ENCODE assay signal across 10 cellular contexts in genomic region chr14:68549966-68550705, GRCh38.
DNase-seq lines count a peak whose midpoint lies in the region; ATAC-seq and TF ChIP-seq lines count a peak whose summit lies in the region.
"Had no signal": no experiment of that assay in that cellular context is flagged by ENCODE, and none has a peak within 500 bp of the region (broad histone marks: within the 10 kb centered on the region; RNA-seq: fewer than 3 reads in every experiment).

No MANE protein-coding gene starts in this region.

- H2AFZ ChIP-seq in neural progenitor cell (replicated peaks) (no peak overlapping the region), H9 (ENCODE audit: low read length) (no peak overlapping the region)
- H2AFZ ChIP-seq: parathyroid adenoma had no signal

- H2BK20ac ChIP-seq in H9 (ENCODE audit: low read depth, low read length, poor library complexity, severe bottlenecking) = no peak overlapping the region

- H3K4me3 ChIP-seq in right atrium auricular region (no peak overlapping the region), epithelial cell of esophagus (ENCODE audit: low read length) (no peak overlapping the region), neural progenitor cell (no peak overlapping the region), MG63 (no peak overlapping the region)

- H3K4me3 Mint-ChIP-seq in neural progenitor cell = no peak overlapping the region
- no peak overlapping the region; a peak in 1 of 5 replicates for H3K4me3 Mint-ChIP-seq in H9
- H3K4me3 Mint-ChIP-seq: activated CD4-positive, alpha-beta T cell treated with anti-CD3 and anti-CD28 coated beads for 36 hours had no signal

- no peak overlapping the region for H3K14ac ChIP-seq in H9 (ENCODE audit: insufficient read depth, low read length)

- TF ChIP-seq CTCF in right atrium auricular region (IDR thresholded peaks at IDR 0.05) (no peak), epithelial cell of esophagus (IDR thresholded peaks at IDR 0.05; ENCODE audit: insufficient read depth, low read depth, low read length, missing control alignments) (no peak), neural progenitor cell (IDR thresholded peaks at IDR 0.05) (no peak), omental fat pad (IDR thresholded peaks at IDR 0.05) (no peak), H9 (conservative IDR thresholded peaks at IDR 0.05) (no peak)

- peaks cover 2% of the 10 kb centered on the region for H3K9me3 Mint-ChIP-seq in neural progenitor cell
- no peaks in the 10 kb centered on the region for H3K9me3 Mint-ChIP-seq in H9

- H3K36me3 Mint-ChIP-seq in neural progenitor cell (peaks cover 4% of the 10 kb centered on the region), H9 (ENCODE audit: insufficient read depth in 1 of 3, low read depth in 3 of 3) (peaks cover 0 to 4% (median 0%) of the 10 kb centered on the region in 3 experiments; a peak in 1 of 7 replicates)

- H4K5ac ChIP-seq in H9 (ENCODE audit: insufficient read length, low read depth, low read length) = no peak overlapping the region

- H3F3A ChIP-seq in neural progenitor cell (ENCODE audit: low read depth) = peaks cover 20% of the 10 kb centered on the region

- H3K27me3 ChIP-seq in right atrium auricular region = no peaks in the 10 kb centered on the region
- H3K27me3 ChIP-seq in neural progenitor cell = no peaks in the 10 kb centered on the region
- no peaks in the 10 kb centered on the region for H3K27me3 ChIP-seq in MG63
- H3K27me3 ChIP-seq in H9 (ENCODE audit: insufficient read depth, low read length) = no peaks in the 10 kb centered on the region; the same call in 1 of the 2 replicates

- H3K27ac Mint-ChIP-seq in neural progenitor cell (peak overlapping the region; percentile 92), H9 (no peak overlapping the region)
- H3K27ac Mint-ChIP-seq: activated CD4-positive, alpha-beta T cell treated with anti-CD3 and anti-CD28 coated beads for 36 hours had no signal

- H3K79me1 ChIP-seq in H9 (ENCODE audit: insufficient read depth, low read depth, low read length, poor library complexity, severe bottlenecking) = no peaks in the 10 kb centered on the region

- no peak overlapping the region for H2AK5ac ChIP-seq in H9 (ENCODE audit: insufficient read length, low read length)

- no peak overlapping the region for H3K4me2 ChIP-seq in neural progenitor cell
- no peak overlapping the region for H3K4me2 ChIP-seq in H9 (ENCODE audit: insufficient read depth, insufficient read length, low read length)

- H2BK15ac ChIP-seq in H9 (ENCODE audit: low read depth, low read length) = no peak overlapping the region

- H3K9me3 ChIP-seq in right atrium auricular region = no peaks in the 10 kb centered on the region
- no peaks in the 10 kb centered on the region for H3K9me3 ChIP-seq in neural progenitor cell (ENCODE audit: low read depth)
- no peaks in the 10 kb centered on the region for H3K9me3 ChIP-seq in MG63
- no peaks in the 10 kb centered on the region for H3K9me3 ChIP-seq in H9 (ENCODE audit: control insufficient read depth, low read depth, low read length)

- no CpG with 5 or more reads among the region's 8 CpGs for WGBS in H9 (ENCODE audit: extremely low coverage, insufficient read length, low lambda C conversion rate)

- intact Hi-C loops in Right ventricle myocardium superior (cut with DNase I) = no loop called here

- H2BK12ac ChIP-seq in H9 (ENCODE audit: insufficient read length, low read depth, low read length) = no peak overlapping the region

- no peak overlapping the region for H2BK5ac ChIP-seq in H9 (ENCODE audit: insufficient read length, low read length)

- no peak overlapping the region for H3K18ac ChIP-seq in H9 (ENCODE audit: insufficient read length, low read depth, low read length)

- H2BK120ac ChIP-seq in H9 (ENCODE audit: low read depth, low read length, poor library complexity, severe bottlenecking) = no peak overlapping the region

- peaks cover 17% of the 10 kb centered on the region for H3K27me3 Mint-ChIP-seq in neural progenitor cell (ENCODE audit: insufficient read depth, low read depth)
- H3K27me3 Mint-ChIP-seq in H9 (ENCODE audit: low read depth) = peaks cover 8% of the 10 kb centered on the region
- H3K27me3 Mint-ChIP-seq: activated CD4-positive, alpha-beta T cell treated with anti-CD3 and anti-CD28 coated beads for 36 hours had no signal

- no peak overlapping the region for H3K56ac ChIP-seq in H9 (ENCODE audit: insufficient read length, low read depth, low read length)

- H3K4ac ChIP-seq in H9 (ENCODE audit: low read depth, low read length) = no peak overlapping the region

- H3K9ac ChIP-seq in neural progenitor cell (no peak overlapping the region), H9 (ENCODE audit: extremely low read depth, insufficient read length, low read length) (no peak overlapping the region)
- H3K9ac ChIP-seq: parathyroid adenoma had no signal

- H3K4me1 ChIP-seq in right atrium auricular region = peaks cover 0 to 83% of the 10 kb centered on the region in 2 donors
- H3K4me1 ChIP-seq in neural progenitor cell = peaks cover 36% of the 10 kb centered on the region
- peaks cover 16% of the 10 kb centered on the region; the same call in 1 of the 2 replicates for H3K4me1 ChIP-seq in H9 (ENCODE audit: insufficient read depth, low read length)

- ATAC-seq in Right ventricle myocardium superior (ENCODE audit: poor library complexity) = no peak
- no peak for ATAC-seq in omental fat pad (ENCODE audit: low FRiP score)
- no peak for ATAC-seq in HG03025 (IDR thresholded peaks at IDR 0.05; ENCODE audit: low FRiP score, unreplicated experiment)
- ATAC-seq: activated CD4-positive, alpha-beta T cell treated with anti-CD3 and anti-CD28 coated beads for 36 hours had no signal

- H3K23ac ChIP-seq in H9 (ENCODE audit: insufficient read length, low read depth, low read length) = no peak overlapping the region

- H4K20me1 ChIP-seq in neural progenitor cell (ENCODE audit: low read depth) (no peaks in the 10 kb centered on the region), H9 (ENCODE audit: control insufficient read depth, insufficient read depth, insufficient read length) (no peaks in the 10 kb centered on the region)

- H3K23me2 ChIP-seq in H9 (ENCODE audit: insufficient read length, low read depth, low read length, poor library complexity, severe bottlenecking) = no peaks in the 10 kb centered on the region

- no peak for DNase-seq in right atrium auricular region (ENCODE audit: low spot score)
- DNase-seq in Right ventricle myocardium superior = no peak
- peak; percentile 55 for DNase-seq in epithelial cell of esophagus (ENCODE audit: low read depth)
- no peak for DNase-seq in neural progenitor cell (ENCODE audit: low spot score)
- DNase-seq in MG63 = no peak
- DNase-seq in omental fat pad (ENCODE audit: low spot score) = no peak
- DNase-seq in H9 = no peak
- DNase-seq: activated CD4-positive, alpha-beta T cell treated with anti-CD3 and anti-CD28 coated beads for 36 hours had no signal

- H3K36me3 ChIP-seq in right atrium auricular region = no peaks in the 10 kb centered on the region
- no peaks in the 10 kb centered on the region for H3K36me3 ChIP-seq in neural progenitor cell
- H3K36me3 ChIP-seq in MG63 = no peaks in the 10 kb centered on the region

- H3K4me1 Mint-ChIP-seq in neural progenitor cell (peaks cover 81% of the 10 kb centered on the region), H9 (peaks cover 57 to 65% of the 10 kb centered on the region in 2 experiments)

- H3K79me2 ChIP-seq in neural progenitor cell (ENCODE audit: low read depth) (no peaks in the 10 kb centered on the region), H9 (ENCODE audit: insufficient read depth, low read length) (no peaks in the 10 kb centered on the region)
- H3K79me2 ChIP-seq: parathyroid adenoma had no signal

- H4K8ac ChIP-seq in H9 (replicated peaks; ENCODE audit: insufficient read length, low read depth, low read length) = no peak overlapping the region

- no peak overlapping the region for H3T11ph ChIP-seq in H9 (ENCODE audit: low read length)

- H3K27ac ChIP-seq in right atrium auricular region (peak overlapping the region; percentile 87 to 97), neural progenitor cell (no peak overlapping the region), H9 (ENCODE audit: insufficient read length, low read depth, low read length) (no peak overlapping the region)
- H3K27ac ChIP-seq: parathyroid adenoma had no signal

- H4K91ac ChIP-seq in H9 (ENCODE audit: insufficient read length, low read depth, low read length) = no peak overlapping the region

Comparison
In these comparisons a context has a peak if more than half of its experiments do, and no peak if none do; other contexts are left out.
1. H3K27ac ChIP-seq: peak in right atrium auricular region (2 of 2); none in neural progenitor cell (single experiment) and H9 (single experiment).